Comparison of ENCODE assay signal across 18 cellular contexts in genomic region chr10:121959671-121960070, GRCh38. TPM values are rescaled to one million over a fixed set of nuclear protein-coding genes. Genes with fewer than 3 reads are reported as not detected.
"Had no signal": no experiment of that assay in that cellular context is flagged by ENCODE, and none has a peak within 500 bp of the region (broad histone marks: within the 10 kb centered on the region; RNA-seq: fewer than 3 reads in every experiment).

No MANE protein-coding gene starts in this region.

- H3K27me3 ChIP-seq: heart left ventricle, spleen, stomach, suprapubic skin, tibial nerve had no signal

- DNase-seq: activated CD4-positive, alpha-beta T cell treated with anti-CD3 and anti-CD28 coated beads, Interleukin-2, amount 50 U/mL, for 4 hours; activated gamma-delta T cell; cerebellar nuclear complex; heart left ventricle; left colon; mesenchymal stem cell; naive B cell; posterior cingulate gyrus; spleen; stimulated activated CD4-positive, alpha-beta T cell treated with anti-CD3 and anti-CD28 coated beads, Interleukin-4, amount 100 ng/mL, for 1 hour; stomach had no signal

- H3K4me3 Mint-ChIP-seq: naive B cell had no signal

- H3K4me3 ChIP-seq: coronary artery, heart left ventricle, spleen, stomach, suprapubic skin, tibial nerve had no signal

- H3K9me3 Mint-ChIP-seq: naive B cell had no signal

- H3K4me1 ChIP-seq: heart left ventricle, spleen, stomach, suprapubic skin, tibial nerve had no signal

- H3K27me3 Mint-ChIP-seq: naive B cell had no signal

- ATAC-seq: left colon, SK-N-SH treated with all-trans-retinoic acid at 6 μM for 48 hours had no signal

- H3K27ac ChIP-seq: coronary artery, heart left ventricle, spleen, stomach, suprapubic skin, tibial nerve, VCaP had no signal

- H3K9me3 ChIP-seq: heart left ventricle, spleen, stomach, suprapubic skin, tibial nerve had no signal

RNA-seq across cellular contexts. Expression of gene TACC2, which starts 29.3 kb away (rescaled TPM):
- total RNA-seq: activated CD8-positive, alpha-beta memory T cell treated with anti-CD3 and anti-CD28 coated beads for 36 hours; T-helper 2 cell treated with Interferon-gamma antibody and Interleukin-4, amounts not matched to agents 100 ng/mL and 5 ng/mL, for 36 hours had no signal
